Comparison of ENCODE assay signal across 1 cellular context in the genomic region with DNA sequence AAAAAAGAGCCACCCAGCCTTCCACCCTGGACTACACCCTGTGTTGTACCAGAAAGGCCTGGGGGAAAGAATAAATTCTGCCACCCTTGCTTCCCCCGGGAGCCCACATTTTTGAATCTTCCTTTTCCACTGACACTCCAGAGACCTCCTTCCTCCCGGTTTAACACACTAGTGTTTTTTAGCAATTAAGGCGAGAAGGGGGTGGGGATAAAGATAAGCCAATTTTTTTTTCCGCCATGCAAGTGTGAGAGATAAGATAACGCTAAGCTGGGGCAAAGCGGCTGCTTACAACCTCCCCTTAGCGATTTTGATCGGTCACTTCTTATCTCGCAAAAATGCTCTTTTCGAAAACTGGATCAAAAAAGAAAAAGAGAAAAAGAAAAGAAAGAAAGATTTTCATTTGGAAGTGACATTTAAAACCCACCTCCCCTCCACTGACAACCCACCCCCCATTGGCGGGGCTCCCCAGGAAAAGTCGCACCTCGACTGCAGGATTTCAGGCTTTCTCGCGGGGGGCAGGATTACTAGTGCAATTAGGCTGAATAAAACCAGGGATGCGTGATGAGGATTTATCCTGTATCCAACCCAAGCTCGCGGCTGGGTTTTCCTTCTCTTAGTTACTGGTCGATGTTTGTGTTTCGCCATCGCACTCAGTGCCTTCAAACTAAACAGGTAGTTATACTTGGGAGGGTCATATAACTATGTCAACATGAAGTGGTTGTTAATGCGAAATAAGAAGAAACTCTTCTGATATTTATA.
TF ChIP-seq lines count a peak whose summit lies in the region.

No MANE protein-coding gene starts in this region.

TF ChIP-seq in K562, 482 proteins besides CTCF, POLR2A, EP300 and RAD21 (continued from another document and continues in another):
- TF ChIP-seq, protein P1, sequence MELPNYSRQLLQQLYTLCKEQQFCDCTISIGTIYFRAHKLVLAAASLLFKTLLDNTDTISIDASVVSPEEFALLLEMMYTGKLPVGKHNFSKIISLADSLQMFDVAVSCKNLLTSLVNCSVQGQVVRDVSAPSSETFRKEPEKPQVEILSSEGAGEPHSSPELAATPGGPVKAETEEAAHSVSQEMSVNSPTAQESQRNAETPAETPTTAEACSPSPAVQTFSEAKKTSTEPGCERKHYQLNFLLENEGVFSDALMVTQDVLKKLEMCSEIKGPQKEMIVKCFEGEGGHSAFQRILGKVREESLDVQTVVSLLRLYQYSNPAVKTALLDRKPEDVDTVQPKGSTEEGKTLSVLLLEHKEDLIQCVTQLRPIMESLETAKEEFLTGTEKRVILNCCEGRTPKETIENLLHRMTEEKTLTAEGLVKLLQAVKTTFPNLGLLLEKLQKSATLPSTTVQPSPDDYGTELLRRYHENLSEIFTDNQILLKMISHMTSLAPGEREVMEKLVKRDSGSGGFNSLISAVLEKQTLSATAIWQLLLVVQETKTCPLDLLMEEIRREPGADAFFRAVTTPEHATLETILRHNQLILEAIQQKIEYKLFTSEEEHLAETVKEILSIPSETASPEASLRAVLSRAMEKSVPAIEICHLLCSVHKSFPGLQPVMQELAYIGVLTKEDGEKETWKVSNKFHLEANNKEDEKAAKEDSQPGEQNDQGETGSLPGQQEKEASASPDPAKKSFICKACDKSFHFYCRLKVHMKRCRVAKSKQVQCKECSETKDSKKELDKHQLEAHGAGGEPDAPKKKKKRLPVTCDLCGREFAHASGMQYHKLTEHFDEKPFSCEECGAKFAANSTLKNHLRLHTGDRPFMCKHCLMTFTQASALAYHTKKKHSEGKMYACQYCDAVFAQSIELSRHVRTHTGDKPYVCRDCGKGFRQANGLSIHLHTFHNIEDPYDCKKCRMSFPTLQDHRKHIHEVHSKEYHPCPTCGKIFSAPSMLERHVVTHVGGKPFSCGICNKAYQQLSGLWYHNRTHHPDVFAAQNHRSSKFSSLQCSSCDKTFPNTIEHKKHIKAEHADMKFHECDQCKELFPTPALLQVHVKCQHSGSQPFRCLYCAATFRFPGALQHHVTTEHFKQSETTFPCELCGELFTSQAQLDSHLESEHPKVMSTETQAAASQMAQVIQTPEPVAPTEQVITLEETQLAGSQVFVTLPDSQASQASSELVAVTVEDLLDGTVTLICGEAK (IDR thresholded peaks at IDR 0.05) = no peak
- TF ChIP-seq, protein P1 (CRISPR knock-in tag; IDR thresholded peaks at IDR 0.05) = no peak
- TF ChIP-seq CEBPG (CRISPR knock-in tag; IDR thresholded peaks at IDR 0.05) = no peak
- TF ChIP-seq CEBPG (tag; conservative IDR thresholded peaks at IDR 0.05 in 1 of 2, IDR thresholded peaks at IDR 0.05 in 1 of 2) = no peak
- TF ChIP-seq NR2F6 (CRISPR knock-in tag; IDR thresholded peaks at IDR 0.05) = no peak
- TF ChIP-seq CTBP1 (IDR thresholded peaks at IDR 0.05; ENCODE audit: borderline replicate concordance) = peak; percentile 61; the same call in 1 of the 2 replicates
- no peak for TF ChIP-seq ETS2 (tag; IDR thresholded peaks at IDR 0.05; ENCODE audit: borderline replicate concordance, poor library complexity, severe bottlenecking)
- TF ChIP-seq, protein P2, sequence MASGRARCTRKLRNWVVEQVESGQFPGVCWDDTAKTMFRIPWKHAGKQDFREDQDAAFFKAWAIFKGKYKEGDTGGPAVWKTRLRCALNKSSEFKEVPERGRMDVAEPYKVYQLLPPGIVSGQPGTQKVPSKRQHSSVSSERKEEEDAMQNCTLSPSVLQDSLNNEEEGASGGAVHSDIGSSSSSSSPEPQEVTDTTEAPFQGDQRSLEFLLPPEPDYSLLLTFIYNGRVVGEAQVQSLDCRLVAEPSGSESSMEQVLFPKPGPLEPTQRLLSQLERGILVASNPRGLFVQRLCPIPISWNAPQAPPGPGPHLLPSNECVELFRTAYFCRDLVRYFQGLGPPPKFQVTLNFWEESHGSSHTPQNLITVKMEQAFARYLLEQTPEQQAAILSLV (tag; IDR thresholded peaks at IDR 0.05) = no peak
- TF ChIP-seq IRF2 (CRISPR knock-in tag; IDR thresholded peaks at IDR 0.05) = no peak
- TF ChIP-seq ZNF561 (CRISPR knock-in tag; conservative IDR thresholded peaks at IDR 0.05) = no peak
- TF ChIP-seq, protein P3, sequence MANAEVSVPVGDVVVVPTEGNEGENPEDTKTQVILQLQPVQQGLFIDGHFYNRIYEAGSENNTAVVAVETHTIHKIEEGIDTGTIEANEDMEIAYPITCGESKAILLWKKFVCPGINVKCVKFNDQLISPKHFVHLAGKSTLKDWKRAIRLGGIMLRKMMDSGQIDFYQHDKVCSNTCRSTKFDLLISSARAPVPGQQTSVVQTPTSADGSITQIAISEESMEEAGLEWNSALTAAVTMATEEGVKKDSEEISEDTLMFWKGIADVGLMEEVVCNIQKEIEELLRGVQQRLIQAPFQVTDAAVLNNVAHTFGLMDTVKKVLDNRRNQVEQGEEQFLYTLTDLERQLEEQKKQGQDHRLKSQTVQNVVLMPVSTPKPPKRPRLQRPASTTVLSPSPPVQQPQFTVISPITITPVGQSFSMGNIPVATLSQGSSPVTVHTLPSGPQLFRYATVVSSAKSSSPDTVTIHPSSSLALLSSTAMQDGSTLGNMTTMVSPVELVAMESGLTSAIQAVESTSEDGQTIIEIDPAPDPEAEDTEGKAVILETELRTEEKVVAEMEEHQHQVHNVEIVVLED (CRISPR knock-in tag; IDR thresholded peaks at IDR 0.05) = no peak
- peak; percentile 52; the same call in 1 of the 2 replicates for TF ChIP-seq MTA3 (IDR thresholded peaks at IDR 0.05; ENCODE audit: borderline replicate concordance)
- TF ChIP-seq, protein P4, sequence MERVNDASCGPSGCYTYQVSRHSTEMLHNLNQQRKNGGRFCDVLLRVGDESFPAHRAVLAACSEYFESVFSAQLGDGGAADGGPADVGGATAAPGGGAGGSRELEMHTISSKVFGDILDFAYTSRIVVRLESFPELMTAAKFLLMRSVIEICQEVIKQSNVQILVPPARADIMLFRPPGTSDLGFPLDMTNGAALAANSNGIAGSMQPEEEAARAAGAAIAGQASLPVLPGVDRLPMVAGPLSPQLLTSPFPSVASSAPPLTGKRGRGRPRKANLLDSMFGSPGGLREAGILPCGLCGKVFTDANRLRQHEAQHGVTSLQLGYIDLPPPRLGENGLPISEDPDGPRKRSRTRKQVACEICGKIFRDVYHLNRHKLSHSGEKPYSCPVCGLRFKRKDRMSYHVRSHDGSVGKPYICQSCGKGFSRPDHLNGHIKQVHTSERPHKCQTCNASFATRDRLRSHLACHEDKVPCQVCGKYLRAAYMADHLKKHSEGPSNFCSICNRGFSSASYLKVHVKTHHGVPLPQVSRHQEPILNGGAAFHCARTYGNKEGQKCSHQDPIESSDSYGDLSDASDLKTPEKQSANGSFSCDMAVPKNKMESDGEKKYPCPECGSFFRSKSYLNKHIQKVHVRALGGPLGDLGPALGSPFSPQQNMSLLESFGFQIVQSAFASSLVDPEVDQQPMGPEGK (CRISPR knock-in tag; IDR thresholded peaks at IDR 0.05; ENCODE audit: borderline replicate concordance) = no peak
- TF ChIP-seq ILK (tag; IDR thresholded peaks at IDR 0.05; ENCODE audit: borderline replicate concordance, low read depth) = no peak
- TF ChIP-seq, protein P5, sequence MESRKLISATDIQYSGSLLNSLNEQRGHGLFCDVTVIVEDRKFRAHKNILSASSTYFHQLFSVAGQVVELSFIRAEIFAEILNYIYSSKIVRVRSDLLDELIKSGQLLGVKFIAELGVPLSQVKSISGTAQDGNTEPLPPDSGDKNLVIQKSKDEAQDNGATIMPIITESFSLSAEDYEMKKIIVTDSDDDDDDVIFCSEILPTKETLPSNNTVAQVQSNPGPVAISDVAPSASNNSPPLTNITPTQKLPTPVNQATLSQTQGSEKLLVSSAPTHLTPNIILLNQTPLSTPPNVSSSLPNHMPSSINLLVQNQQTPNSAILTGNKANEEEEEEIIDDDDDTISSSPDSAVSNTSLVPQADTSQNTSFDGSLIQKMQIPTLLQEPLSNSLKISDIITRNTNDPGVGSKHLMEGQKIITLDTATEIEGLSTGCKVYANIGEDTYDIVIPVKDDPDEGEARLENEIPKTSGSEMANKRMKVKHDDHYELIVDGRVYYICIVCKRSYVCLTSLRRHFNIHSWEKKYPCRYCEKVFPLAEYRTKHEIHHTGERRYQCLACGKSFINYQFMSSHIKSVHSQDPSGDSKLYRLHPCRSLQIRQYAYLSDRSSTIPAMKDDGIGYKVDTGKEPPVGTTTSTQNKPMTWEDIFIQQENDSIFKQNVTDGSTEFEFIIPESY (CRISPR knock-in tag; IDR thresholded peaks at IDR 0.05) = no peak
- TF ChIP-seq IFI16 (CRISPR knock-in tag; IDR thresholded peaks at IDR 0.05) = no peak
- TF ChIP-seq HDAC6 (IDR thresholded peaks at IDR 0.05; ENCODE audit: low read depth, low read length) = no peak
- TF ChIP-seq, protein P6, sequence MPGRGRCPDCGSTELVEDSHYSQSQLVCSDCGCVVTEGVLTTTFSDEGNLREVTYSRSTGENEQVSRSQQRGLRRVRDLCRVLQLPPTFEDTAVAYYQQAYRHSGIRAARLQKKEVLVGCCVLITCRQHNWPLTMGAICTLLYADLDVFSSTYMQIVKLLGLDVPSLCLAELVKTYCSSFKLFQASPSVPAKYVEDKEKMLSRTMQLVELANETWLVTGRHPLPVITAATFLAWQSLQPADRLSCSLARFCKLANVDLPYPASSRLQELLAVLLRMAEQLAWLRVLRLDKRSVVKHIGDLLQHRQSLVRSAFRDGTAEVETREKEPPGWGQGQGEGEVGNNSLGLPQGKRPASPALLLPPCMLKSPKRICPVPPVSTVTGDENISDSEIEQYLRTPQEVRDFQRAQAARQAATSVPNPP (IDR thresholded peaks at IDR 0.05; ENCODE audit: borderline replicate concordance, insufficient read depth, insufficient read length) = no peak
- no peak for TF ChIP-seq HLTF (IDR thresholded peaks at IDR 0.05)
- no peak for TF ChIP-seq OTX1 (CRISPR knock-in tag; IDR thresholded peaks at IDR 0.05)
- no peak for TF ChIP-seq ZNF586 (CRISPR knock-in tag; conservative IDR thresholded peaks at IDR 0.05)
- 0 out of 2 replicates have a peak, but pooled peaks have one; percentile 38 for TF ChIP-seq SP1 (CRISPR knock-in tag; IDR thresholded peaks at IDR 0.05)
- TF ChIP-seq, protein P7, sequence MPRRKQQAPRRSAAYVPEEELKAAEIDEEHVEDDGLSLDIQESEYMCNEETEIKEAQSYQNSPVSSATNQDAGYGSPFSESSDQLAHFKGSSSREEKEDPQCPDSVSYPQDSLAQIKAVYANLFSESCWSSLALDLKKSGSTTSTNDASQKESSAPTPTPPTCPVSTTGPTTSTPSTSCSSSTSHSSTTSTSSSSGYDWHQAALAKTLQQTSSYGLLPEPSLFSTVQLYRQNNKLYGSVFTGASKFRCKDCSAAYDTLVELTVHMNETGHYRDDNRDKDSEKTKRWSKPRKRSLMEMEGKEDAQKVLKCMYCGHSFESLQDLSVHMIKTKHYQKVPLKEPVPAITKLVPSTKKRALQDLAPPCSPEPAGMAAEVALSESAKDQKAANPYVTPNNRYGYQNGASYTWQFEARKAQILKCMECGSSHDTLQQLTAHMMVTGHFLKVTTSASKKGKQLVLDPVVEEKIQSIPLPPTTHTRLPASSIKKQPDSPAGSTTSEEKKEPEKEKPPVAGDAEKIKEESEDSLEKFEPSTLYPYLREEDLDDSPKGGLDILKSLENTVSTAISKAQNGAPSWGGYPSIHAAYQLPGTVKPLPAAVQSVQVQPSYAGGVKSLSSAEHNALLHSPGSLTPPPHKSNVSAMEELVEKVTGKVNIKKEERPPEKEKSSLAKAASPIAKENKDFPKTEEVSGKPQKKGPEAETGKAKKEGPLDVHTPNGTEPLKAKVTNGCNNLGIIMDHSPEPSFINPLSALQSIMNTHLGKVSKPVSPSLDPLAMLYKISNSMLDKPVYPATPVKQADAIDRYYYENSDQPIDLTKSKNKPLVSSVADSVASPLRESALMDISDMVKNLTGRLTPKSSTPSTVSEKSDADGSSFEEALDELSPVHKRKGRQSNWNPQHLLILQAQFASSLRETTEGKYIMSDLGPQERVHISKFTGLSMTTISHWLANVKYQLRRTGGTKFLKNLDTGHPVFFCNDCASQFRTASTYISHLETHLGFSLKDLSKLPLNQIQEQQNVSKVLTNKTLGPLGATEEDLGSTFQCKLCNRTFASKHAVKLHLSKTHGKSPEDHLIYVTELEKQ (CRISPR knock-in tag; IDR thresholded peaks at IDR 0.05) = no peak
- TF ChIP-seq, protein P8, sequence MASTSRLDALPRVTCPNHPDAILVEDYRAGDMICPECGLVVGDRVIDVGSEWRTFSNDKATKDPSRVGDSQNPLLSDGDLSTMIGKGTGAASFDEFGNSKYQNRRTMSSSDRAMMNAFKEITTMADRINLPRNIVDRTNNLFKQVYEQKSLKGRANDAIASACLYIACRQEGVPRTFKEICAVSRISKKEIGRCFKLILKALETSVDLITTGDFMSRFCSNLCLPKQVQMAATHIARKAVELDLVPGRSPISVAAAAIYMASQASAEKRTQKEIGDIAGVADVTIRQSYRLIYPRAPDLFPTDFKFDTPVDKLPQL (IDR thresholded peaks at IDR 0.05; ENCODE audit: extremely low read depth, insufficient read length) = no peak
- TF ChIP-seq SMARCA5 (IDR thresholded peaks at IDR 0.05) = no peak
- peak; percentile 90 for TF ChIP-seq CBFA2T3 (IDR thresholded peaks at IDR 0.05)
- TF ChIP-seq ATF7 (IDR thresholded peaks at IDR 0.05) = no peak
- peak; percentile 43; the same call in 1 of the 2 replicates for TF ChIP-seq FOSL1 (tag; conservative IDR thresholded peaks at IDR 0.05)
- TF ChIP-seq, protein P9, sequence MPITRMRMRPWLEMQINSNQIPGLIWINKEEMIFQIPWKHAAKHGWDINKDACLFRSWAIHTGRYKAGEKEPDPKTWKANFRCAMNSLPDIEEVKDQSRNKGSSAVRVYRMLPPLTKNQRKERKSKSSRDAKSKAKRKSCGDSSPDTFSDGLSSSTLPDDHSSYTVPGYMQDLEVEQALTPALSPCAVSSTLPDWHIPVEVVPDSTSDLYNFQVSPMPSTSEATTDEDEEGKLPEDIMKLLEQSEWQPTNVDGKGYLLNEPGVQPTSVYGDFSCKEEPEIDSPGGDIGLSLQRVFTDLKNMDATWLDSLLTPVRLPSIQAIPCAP (CRISPR knock-in tag; IDR thresholded peaks at IDR 0.05; ENCODE audit: borderline replicate concordance) = no peak
- TF ChIP-seq TAL1 (IDR thresholded peaks at IDR 0.05) = peak; percentile 87
- TF ChIP-seq MXI1 (IDR thresholded peaks at IDR 0.05; ENCODE audit: low read depth, low read length) = no peak
- TF ChIP-seq MTF1 (CRISPR knock-in tag; IDR thresholded peaks at IDR 0.05; ENCODE audit: borderline replicate concordance) = no peak
